Comparison of ENCODE assay signal across 1 cellular context in genomic region chr12:128783129-128783574, GRCh38.
TF ChIP-seq lines count a peak whose summit lies in the region.

No MANE protein-coding gene starts in this region.

TF ChIP-seq in GM12878, 131 proteins besides CTCF, POLR2A, EP300 and RAD21 (continued from another document):
- no peak for TF ChIP-seq BCL3 (IDR thresholded peaks at IDR 0.05; ENCODE audit: borderline replicate concordance, insufficient read depth, low read depth, low read length, poor library complexity, severe bottlenecking)
- peak; percentile 19; the same call in 1 of the 2 replicates for TF ChIP-seq SPI1 (IDR thresholded peaks at IDR 0.05; ENCODE audit: borderline replicate concordance, insufficient read depth, low read depth, low read length)
- TF ChIP-seq YY1 (IDR thresholded peaks at IDR 0.05; ENCODE audit: low read depth, low read length): no peak
- no peak for TF ChIP-seq NFXL1 (IDR thresholded peaks at IDR 0.05; ENCODE audit: borderline replicate concordance)
- no peak for TF ChIP-seq CBX3 (IDR thresholded peaks at IDR 0.05; ENCODE audit: borderline replicate concordance, low read depth)
- TF ChIP-seq ESRRA (IDR thresholded peaks at IDR 0.05; ENCODE audit: low read length): no peak
- no peak for TF ChIP-seq ZBTB40 (IDR thresholded peaks at IDR 0.05; ENCODE audit: borderline replicate concordance)
- no peak for TF ChIP-seq PML (IDR thresholded peaks at IDR 0.05; ENCODE audit: low read length)
- no peak for TF ChIP-seq TAF1 (IDR thresholded peaks at IDR 0.05; ENCODE audit: borderline replicate concordance, low read depth, low read length)
- TF ChIP-seq BHLHE40 (IDR thresholded peaks at IDR 0.05; ENCODE audit: borderline replicate concordance in 1 of 2, low read depth in 2 of 2, low read length in 1 of 2): peak in 1 of 2 experiments; percentile 16; a peak in 1 of 4 replicates
- TF ChIP-seq CREM (IDR thresholded peaks at IDR 0.05; ENCODE audit: low read depth): peak; percentile 21; the same call in 1 of the 2 replicates
- TF ChIP-seq CREB1 (IDR thresholded peaks at IDR 0.05; ENCODE audit: low read depth): peak; percentile 50; the same call in 1 of the 2 replicates
- TF ChIP-seq RFX5 (IDR thresholded peaks at IDR 0.05; ENCODE audit: low read depth, low read length): no peak
- TF ChIP-seq KDM1A (IDR thresholded peaks at IDR 0.05; ENCODE audit: borderline replicate concordance): no peak
